16 cellular contexts compared by ENCODE assay signal in the genomic region with DNA sequence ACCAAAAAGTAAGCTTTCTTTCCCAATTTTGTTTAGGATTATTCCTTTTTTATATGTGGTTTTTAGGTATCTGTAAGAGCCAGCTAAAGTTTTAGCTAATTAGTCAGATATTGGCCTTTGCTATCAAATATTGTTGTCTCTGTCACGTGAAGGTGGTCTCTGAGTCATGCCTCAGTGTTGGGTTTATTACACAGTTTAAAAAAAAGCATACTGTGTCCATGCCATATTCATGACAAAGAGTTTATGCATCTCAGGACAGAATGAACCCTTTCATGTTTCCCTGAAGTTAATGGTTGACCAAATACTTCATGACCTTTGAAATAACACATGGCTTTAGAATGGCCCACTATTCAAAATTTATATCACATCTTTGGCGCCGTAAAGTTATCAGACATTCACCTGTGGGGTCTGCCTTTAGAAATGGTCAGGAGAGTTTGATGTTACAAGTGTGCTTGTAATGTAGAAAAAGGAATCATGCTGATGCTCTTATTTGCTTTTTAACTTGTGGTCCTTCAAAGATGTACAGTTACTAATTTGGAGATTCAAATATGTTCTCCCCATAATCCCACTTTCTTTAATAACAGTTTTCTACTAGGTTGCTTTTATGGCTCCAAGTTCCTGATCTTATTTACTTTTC.
A peak's percentile ranks its signal among the peaks of the same experiment; 100 is the strongest.
DNase-seq lines count a peak whose midpoint lies in the region; ATAC-seq and TF ChIP-seq lines count a peak whose summit lies in the region.
"Had no signal": no experiment of that assay in that cellular context is flagged by ENCODE, and none has a peak within 500 bp of the region (broad histone marks: within the 10 kb centered on the region; RNA-seq: fewer than 3 reads in every experiment).

No MANE protein-coding gene starts in this region.

- H3K4me3 ChIP-seq in coronary artery (no peak overlapping the region), right lobe of liver (no peak overlapping the region), testis (no peak overlapping the region)
- H3K4me3 ChIP-seq: esophagus squamous epithelium had no signal

- TF ChIP-seq CTCF in coronary artery (IDR thresholded peaks at IDR 0.05) (no peak), right lobe of liver (IDR thresholded peaks at IDR 0.05) (no peak), testis (IDR thresholded peaks at IDR 0.05) (no peak)

- intact Hi-C loops in right lobe of liver (cut with DNase I) (no loop called here), testis (cut with DNase I; ENCODE audit: low total_unique reads) (no loop called here)

- DNase-seq in AG20443 (ENCODE audit: low spot score): peak; percentile 44
- DNase-seq in M059J (ENCODE audit: low read depth): peak; percentile 55
- DNase-seq in coronary artery (ENCODE audit: low spot score): no peak
- DNase-seq in right lobe of liver: no peak
- no peak for DNase-seq in NOMO-1 treated with dmso at 0.1 percent for 144 hours (lab: John Stamatoyannopoulos, UW; ENCODE audit: unreplicated experiment)
- DNase-seq in testis: no peak
- no peak for DNase-seq in globus pallidus (ENCODE audit: low spot score)
- no peak for DNase-seq in AG08396 (ENCODE audit: low spot score)
- DNase-seq: activated CD4-positive, CD25-positive, alpha-beta regulatory T cell; activated naive CD4-positive, alpha-beta T cell treated with anti-CD3 and anti-CD28 coated beads, Interleukin-2, amount 10 ng/mL, durations not matched to agents 7 days and 5 days; esophagus squamous epithelium; NCI-H1105 treated with DMSO at 0.1 percent for 48 hours; NCI-H446 treated with DMSO at 0.1 percent for 48 hours; OCI-M1; substantia nigra; SW 1271 had no signal

- TF ChIP-seq POLR2A in right lobe of liver (IDR thresholded peaks at IDR 0.05) (no peak), testis (IDR thresholded peaks at IDR 0.05) (no peak)

- H3K9me3 ChIP-seq in right lobe of liver (no peaks in the 10 kb centered on the region), testis (no peaks in the 10 kb centered on the region)
- H3K9me3 ChIP-seq: esophagus squamous epithelium had no signal

- peaks cover 0 to 24% (median 7%) of the 10 kb centered on the region in 4 donors for H3K4me1 ChIP-seq in right lobe of liver
- no peaks in the 10 kb centered on the region for H3K4me1 ChIP-seq in testis

- 61% methylated on average over 3 of the region's 3 CpGs for WGBS in right lobe of liver (ENCODE audit: insufficient coverage, low coverage, low lambda C conversion rate, missing lambda C conversion rate)
- 90% methylated on average over 3 of the region's 3 CpGs for WGBS in testis, 2 donors

- H3K27ac ChIP-seq in coronary artery (peak overlapping the region; percentile 27 to 65), right lobe of liver (peak overlapping the region in 2 of 3 donors; percentile 10 to 36), testis (no peak overlapping the region)

- ATAC-seq in right lobe of liver: peak; percentile 17 to 64 (median 40)

- H3K27me3 ChIP-seq in right lobe of liver (no peaks in the 10 kb centered on the region), testis (no peaks in the 10 kb centered on the region)
- H3K27me3 ChIP-seq: esophagus squamous epithelium had no signal

- H3K36me3 ChIP-seq in right lobe of liver (no peaks in the 10 kb centered on the region), testis (ENCODE audit: low read depth, missing control alignments) (no peaks in the 10 kb centered on the region)
- H3K36me3 ChIP-seq: esophagus squamous epithelium had no signal

Comparison
In these comparisons a context has a peak if more than half of its experiments do, and no peak if none do; other contexts are left out.
1. DNase-seq: peak in AG20443 (single experiment) and M059J (single experiment); none in coronary artery (single experiment), right lobe of liver (0 of 3), NOMO-1 treated with dmso at 0.1 percent for 144 hours (single experiment), testis (single experiment), globus pallidus (single experiment) and AG08396 (single experiment).
2. H3K27ac ChIP-seq: peak in coronary artery (2 of 2) and right lobe of liver (2 of 3); none in testis (0 of 2).